In genomic region chr6:19812512-19813119, GRCh38 we compare ENCODE assay signal across 7 cellular contexts. TPM values are rescaled to one million over a fixed set of nuclear protein-coding genes. Genes with fewer than 3 reads are reported as not detected.
A peak's percentile ranks its signal among the peaks of the same experiment; 100 is the strongest.
DNase-seq lines count a peak whose midpoint lies in the region; ATAC-seq and TF ChIP-seq lines count a peak whose summit lies in the region.

No MANE protein-coding gene starts in this region.

- TF ChIP-seq CTCF in endodermal cell (conservative IDR thresholded peaks at IDR 0.05) (peak; percentile 88), osteoblast (IDR thresholded peaks at IDR 0.05; ENCODE audit: extremely low read depth, low read depth, low read length) (peak; percentile 81)

- H3K27ac ChIP-seq in endodermal cell (ENCODE audit: low read depth, low read length) (no peak overlapping the region), osteoblast (ENCODE audit: low read depth, low read length) (no peak overlapping the region)

- H3K4me1 ChIP-seq in endodermal cell (ENCODE audit: control insufficient read depth, insufficient read depth, low read length) (peaks cover 4% of the 10 kb centered on the region), osteoblast (ENCODE audit: insufficient read depth, low read length) (no peaks in the 10 kb centered on the region)

- H3K4me3 ChIP-seq in endodermal cell (ENCODE audit: low read length) (no peak overlapping the region), osteoblast (ENCODE audit: insufficient read depth, low read length) (no peak overlapping the region)

- H3K9me3 Mint-ChIP-seq in endodermal cell: peaks cover 12% of the 10 kb centered on the region

- no peak overlapping the region for H3K27ac Mint-ChIP-seq in endodermal cell

- no peak overlapping the region for H3K9ac ChIP-seq in endodermal cell (ENCODE audit: extremely low read depth, low read length, poor library complexity, severe bottlenecking)

- H3K4me2 ChIP-seq in osteoblast (ENCODE audit: insufficient read depth, low read length): no peak overlapping the region

- peaks cover 2% of the 10 kb centered on the region for H3K36me3 Mint-ChIP-seq in endodermal cell (ENCODE audit: low read depth)

- no peaks in the 10 kb centered on the region for H3K79me2 ChIP-seq in osteoblast (ENCODE audit: insufficient read depth, low read length)

- H3K27me3 ChIP-seq in endodermal cell (ENCODE audit: control insufficient read depth, insufficient read depth, low read length, poor library complexity, severe bottlenecking) (no peaks in the 10 kb centered on the region), osteoblast (ENCODE audit: insufficient read depth, low read length) (no peaks in the 10 kb centered on the region)

- no peaks in the 10 kb centered on the region for H3K27me3 Mint-ChIP-seq in endodermal cell (ENCODE audit: insufficient read depth)

- H3K4me1 Mint-ChIP-seq in endodermal cell: peaks cover 18% of the 10 kb centered on the region

- peaks cover 4% of the 10 kb centered on the region for H3K9me3 ChIP-seq in endodermal cell (ENCODE audit: control insufficient read depth, low read length)
- no peaks in the 10 kb centered on the region for H3K9me3 ChIP-seq in osteoblast (ENCODE audit: low read depth, low read length)

- WGBS in endodermal cell (ENCODE audit: insufficient coverage in 1 of 2, insufficient read length in 1 of 2), 2 experiments: 73% methylated on average over 6 of the region's 6 CpGs

- DNase-seq in NCI-H460 (ENCODE audit: extremely low read depth, low read depth) (peak; percentile 30), endodermal cell (no peak), osteoblast (ENCODE audit: insufficient read length, low spot score, missing footprints) (peak; percentile 64), NCI-H2107 (lab: John Stamatoyannopoulos, UW) (no peak), posterior vena cava (ENCODE audit: low spot score) (no peak)

- H3K36me3 ChIP-seq in endodermal cell (ENCODE audit: control insufficient read depth, insufficient read depth, low read length): no peaks in the 10 kb centered on the region
- H3K36me3 ChIP-seq in osteoblast (ENCODE audit: insufficient read depth, low read length): no peaks in the 10 kb centered on the region

- H3K4me3 Mint-ChIP-seq in endodermal cell: no peak overlapping the region

- H4K20me1 ChIP-seq in osteoblast (ENCODE audit: insufficient read depth, low read length): no peaks in the 10 kb centered on the region

- H2AFZ ChIP-seq in osteoblast (ENCODE audit: low read length): no peak overlapping the region

- intact Hi-C loops in posterior vena cava (cut with DNase I): no loop called here

- ATAC-seq in GM18508 (IDR thresholded peaks at IDR 0.05; ENCODE audit: insufficient read depth, unreplicated experiment) (peak; percentile 66), GM21737 (IDR thresholded peaks at IDR 0.05; ENCODE audit: unreplicated experiment) (no peak)

RNA-seq across cellular contexts. Expression of gene ID4, which starts 24.6 kb away (rescaled TPM):
- total RNA-seq in NCI-H460 (2014; rRNA removed; shearing (Covaris generic)): 0.57 TPM in 1 of 2 replicates, not detected in the other
- polyA plus RNA-seq in NCI-H460 (2014; cell fraction: nucleus; rRNA removed): 0.13 and 0.35 TPM in 2 replicates
- 10 to 100 TPM; 38.5 to 39.3 TPM for total RNA-seq in endodermal cell
- polyA plus RNA-seq in endodermal cell (2013, experiment 1 of 2): 63.6 TPM
- polyA plus RNA-seq in endodermal cell (2013, experiment 2 of 2): 50.1 TPM
- 25.3 and 29.7 TPM in 2 replicates for total RNA-seq in osteoblast
- total RNA-seq in posterior vena cava: 10 to 100 TPM; 74.9 to 97.0 TPM

Comparison
In these comparisons a context has a peak if more than half of its experiments do, and no peak if none do; other contexts are left out.
1. DNase-seq: peak in NCI-H460 (single experiment) and osteoblast (single experiment); none in endodermal cell (single experiment), NCI-H2107 (single experiment) and posterior vena cava (single experiment).
2. RNA of gene ID4, which starts 24.6 kb away (total RNA-seq): 74.9 to 97.0 TPM in posterior vena cava, 38.5 to 39.3 TPM in endodermal cell and 25.3 to 29.7 TPM in osteoblast; 0.57 TPM in NCI-H460; every median in the first group is over 10 times any median in the second.